Comparison of ENCODE assay signal across 12 cellular contexts in the genomic region with DNA sequence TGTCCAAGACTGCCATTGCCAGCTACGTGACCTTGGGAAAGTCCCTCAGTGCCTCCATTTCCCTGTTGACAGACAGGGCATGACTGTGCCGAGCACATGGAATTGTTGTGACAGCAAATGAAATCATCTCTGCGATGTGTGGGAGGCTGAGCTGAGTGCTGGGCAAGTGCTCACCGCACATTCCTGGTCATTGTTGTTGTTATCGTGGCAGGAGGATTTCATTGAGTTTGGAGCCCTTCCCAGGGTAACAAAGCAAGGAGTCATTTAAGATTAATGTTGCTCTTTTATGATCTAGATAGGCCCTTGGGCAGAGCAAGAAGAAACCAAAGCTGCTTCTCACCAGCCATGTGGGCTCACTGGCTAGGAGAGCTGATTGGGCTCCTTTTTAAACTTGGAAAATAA. TPM values are rescaled to one million over a fixed set of nuclear protein-coding genes. Genes with fewer than 3 reads are reported as not detected.
DNase-seq lines count a peak whose midpoint lies in the region; ATAC-seq and TF ChIP-seq lines count a peak whose summit lies in the region.
"Had no signal": no experiment of that assay in that cellular context is flagged by ENCODE, and none has a peak within 500 bp of the region (broad histone marks: within the 10 kb centered on the region; RNA-seq: fewer than 3 reads in every experiment).

No MANE protein-coding gene starts in this region.

- no peak overlapping the region for H3K4me3 ChIP-seq in esophagus muscularis mucosa

- WGBS in esophagus muscularis mucosa: 25% methylated on average over 5 of the region's 5 CpGs

- no peaks in the 10 kb centered on the region for H3K36me3 ChIP-seq in esophagus muscularis mucosa

- ATAC-seq in omental fat pad (ENCODE audit: low FRiP score): peak; percentile 85
- ATAC-seq in HG02981 (IDR thresholded peaks at IDR 0.05; ENCODE audit: unreplicated experiment): no peak
- no peak for ATAC-seq in HG02571 (IDR thresholded peaks at IDR 0.05; ENCODE audit: unreplicated experiment)

- no peak for TF ChIP-seq POLR2A in esophagus muscularis mucosa (IDR thresholded peaks at IDR 0.05; ENCODE audit: low read depth)

- no peaks in the 10 kb centered on the region for H3K9me3 ChIP-seq in esophagus muscularis mucosa

- peak overlapping the region; percentile 69 to 79 (median 74) for H3K27ac ChIP-seq in esophagus muscularis mucosa (replicated peaks in 1 of 4)

- intact Hi-C loops in esophagus muscularis mucosa (cut with DNase I): no loop called here

- peak; percentile 33 for TF ChIP-seq EP300 in esophagus muscularis mucosa (IDR thresholded peaks at IDR 0.05)

- no peaks in the 10 kb centered on the region for H3K27me3 ChIP-seq in esophagus muscularis mucosa

- H3K4me1 ChIP-seq in esophagus muscularis mucosa: peaks cover 7 to 35% (median 29%) of the 10 kb centered on the region in 4 donors

- TF ChIP-seq CTCF in AG09319 (IDR thresholded peaks at IDR 0.05; ENCODE audit: low read depth, low read length): no peak
- TF ChIP-seq CTCF in esophagus muscularis mucosa (IDR thresholded peaks at IDR 0.05): no peak
- TF ChIP-seq CTCF in omental fat pad (IDR thresholded peaks at IDR 0.05): no peak

- DNase-seq in AG09319 (ENCODE audit: extremely low read depth, low read depth) (peak; percentile 71), RKO (ENCODE audit: low spot score) (peak; percentile 58), esophagus muscularis mucosa (ENCODE audit: extremely low spot score) (no peak), omental fat pad (ENCODE audit: low spot score) (no peak), GM19238 (ENCODE audit: insufficient read length, low spot score) (no peak)
- DNase-seq in stimulated activated CD4-positive, alpha-beta T cell treated with anti-CD3 and anti-CD28 coated beads, Interleukin-4, amount 100 ng/mL, for 24 hours: no peak
- DNase-seq: activated T-cell treated with anti-CD3 and anti-CD28 coated beads, Interleukin-2, amount 50 U/mL, for 1 hour; C1 segment of cervical spinal cord; NCI-H1105 treated with DMSO at 0.1 percent for 48 hours; SHP77 had no signal

RNA-seq across cellular contexts. Expression of gene ITPKB, which starts 39.6 kb away (rescaled TPM):
- total RNA-seq in esophagus muscularis mucosa (100 to 1,000 TPM in 2 of 4 donors, 10 to 100 TPM in 2; 71.1 to 156 (median 116) TPM), omental fat pad (10 to 100 TPM; 22.2 to 68.6 (median 31.5) TPM)

Comparison
In these comparisons a context has a peak if more than half of its experiments do, and no peak if none do; other contexts are left out.
1. DNase-seq: peak in AG09319 (single experiment) and RKO (single experiment); none in esophagus muscularis mucosa (single experiment), omental fat pad (single experiment), stimulated activated CD4-positive, alpha-beta T cell treated with anti-CD3 and anti-CD28 coated beads, Interleukin-4, amount 100 ng/mL, for 24 hours (single experiment) and GM19238 (single experiment).